Comparison of ENCODE assay signal across 1 cellular context in the genomic region with DNA sequence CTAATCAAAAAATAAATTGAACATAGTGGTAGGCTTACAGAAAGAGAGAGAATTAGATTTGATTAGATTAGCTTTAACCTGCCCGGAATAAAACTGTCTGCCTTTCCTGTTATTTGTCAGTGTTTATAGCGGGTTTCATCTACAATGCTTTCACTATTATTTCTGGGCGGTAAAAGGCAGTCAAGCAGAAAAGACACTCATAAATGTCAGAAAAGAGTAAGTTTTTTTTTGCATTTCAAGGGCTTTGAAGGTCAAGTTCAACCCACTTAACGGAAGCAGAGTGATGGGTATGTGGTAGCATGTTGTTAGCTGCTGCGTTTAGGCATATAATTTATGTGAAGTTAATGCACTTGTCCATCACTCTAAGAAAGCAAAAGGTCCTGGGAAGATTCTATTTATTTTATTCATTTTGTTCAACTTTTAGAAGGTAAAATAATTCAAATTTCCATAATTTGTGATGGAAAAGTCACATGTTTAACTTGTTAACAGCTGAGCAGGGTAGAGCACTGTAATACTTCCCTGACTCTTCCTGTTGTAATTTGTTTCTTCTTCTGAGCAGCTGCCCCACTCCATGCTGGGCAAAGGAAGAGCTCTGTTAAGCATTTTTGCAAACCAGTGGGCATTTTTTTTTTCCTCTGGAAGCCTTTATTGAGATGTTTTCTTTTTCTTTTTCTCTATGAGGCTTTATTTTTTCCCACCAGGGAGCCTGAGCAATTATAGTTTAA.
TF ChIP-seq lines count a peak whose summit lies in the region.

No MANE protein-coding gene starts in this region.

TF ChIP-seq in GM12878, 131 proteins besides CTCF, POLR2A, EP300 and RAD21 (continued from another document and continues in another):
- TF ChIP-seq, protein P1, sequence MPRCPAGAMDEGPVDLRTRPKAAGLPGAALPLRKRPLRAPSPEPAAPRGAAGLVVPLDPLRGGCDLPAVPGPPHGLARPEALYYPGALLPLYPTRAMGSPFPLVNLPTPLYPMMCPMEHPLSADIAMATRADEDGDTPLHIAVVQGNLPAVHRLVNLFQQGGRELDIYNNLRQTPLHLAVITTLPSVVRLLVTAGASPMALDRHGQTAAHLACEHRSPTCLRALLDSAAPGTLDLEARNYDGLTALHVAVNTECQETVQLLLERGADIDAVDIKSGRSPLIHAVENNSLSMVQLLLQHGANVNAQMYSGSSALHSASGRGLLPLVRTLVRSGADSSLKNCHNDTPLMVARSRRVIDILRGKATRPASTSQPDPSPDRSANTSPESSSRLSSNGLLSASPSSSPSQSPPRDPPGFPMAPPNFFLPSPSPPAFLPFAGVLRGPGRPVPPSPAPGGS (IDR thresholded peaks at IDR 0.05; ENCODE audit: borderline replicate concordance, insufficient read depth, low read depth, low read length, poor library complexity, severe bottlenecking): no peak
- TF ChIP-seq RCOR1 (conservative IDR thresholded peaks at IDR 0.05; ENCODE audit: low read depth, low read length): no peak
- TF ChIP-seq CBX3 (IDR thresholded peaks at IDR 0.05; ENCODE audit: borderline replicate concordance, low read depth): no peak
- peak; percentile 70; the same call in 1 of the 2 replicates for TF ChIP-seq MTA2 (IDR thresholded peaks at IDR 0.05; ENCODE audit: low read depth)
- TF ChIP-seq, protein P2, sequence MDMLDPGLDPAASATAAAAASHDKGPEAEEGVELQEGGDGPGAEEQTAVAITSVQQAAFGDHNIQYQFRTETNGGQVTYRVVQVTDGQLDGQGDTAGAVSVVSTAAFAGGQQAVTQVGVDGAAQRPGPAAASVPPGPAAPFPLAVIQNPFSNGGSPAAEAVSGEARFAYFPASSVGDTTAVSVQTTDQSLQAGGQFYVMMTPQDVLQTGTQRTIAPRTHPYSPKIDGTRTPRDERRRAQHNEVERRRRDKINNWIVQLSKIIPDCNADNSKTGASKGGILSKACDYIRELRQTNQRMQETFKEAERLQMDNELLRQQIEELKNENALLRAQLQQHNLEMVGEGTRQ (IDR thresholded peaks at IDR 0.05; ENCODE audit: borderline replicate concordance, low read depth, low read length): no peak
- TF ChIP-seq NR2F1 (conservative IDR thresholded peaks at IDR 0.05): peak; percentile 90
- TF ChIP-seq MEF2B (IDR thresholded peaks at IDR 0.05; ENCODE audit: partially characterized antibody, poor library complexity, severe bottlenecking): no peak
- no peak for TF ChIP-seq NFYA (IDR thresholded peaks at IDR 0.05; ENCODE audit: borderline replicate concordance, low read depth, low read length)
- TF ChIP-seq MEF2A (IDR thresholded peaks at IDR 0.05; ENCODE audit: insufficient read depth, low read depth, low read length): no peak
- no peak for TF ChIP-seq ZBTB33 (IDR thresholded peaks at IDR 0.05)
- peak; percentile 40 for TF ChIP-seq RUNX3 (IDR thresholded peaks at IDR 0.05; ENCODE audit: low read length)
- TF ChIP-seq, protein P3, sequence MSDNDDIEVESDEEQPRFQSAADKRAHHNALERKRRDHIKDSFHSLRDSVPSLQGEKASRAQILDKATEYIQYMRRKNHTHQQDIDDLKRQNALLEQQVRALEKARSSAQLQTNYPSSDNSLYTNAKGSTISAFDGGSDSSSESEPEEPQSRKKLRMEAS (IDR thresholded peaks at IDR 0.05; ENCODE audit: low read depth, low read length): no peak
- 0 out of 2 replicates have a peak, but pooled peaks have one; percentile 30 for TF ChIP-seq BCL11A (IDR thresholded peaks at IDR 0.05; ENCODE audit: low read depth, low read length)
- TF ChIP-seq LARP7 (IDR thresholded peaks at IDR 0.05): no peak
- TF ChIP-seq BMI1 (IDR thresholded peaks at IDR 0.05; ENCODE audit: borderline replicate concordance): 0 out of 2 replicates have a peak, but pooled peaks have one; percentile 28
- TF ChIP-seq ZNF384 (IDR thresholded peaks at IDR 0.05; ENCODE audit: borderline replicate concordance, low read depth, low read length): peak; percentile 60; the same call in 1 of the 2 replicates
- TF ChIP-seq NFIC (IDR thresholded peaks at IDR 0.05; ENCODE audit: low read depth, low read length): no peak
- no peak for TF ChIP-seq CBX5 (IDR thresholded peaks at IDR 0.05; ENCODE audit: low read depth)
- TF ChIP-seq, protein P4, sequence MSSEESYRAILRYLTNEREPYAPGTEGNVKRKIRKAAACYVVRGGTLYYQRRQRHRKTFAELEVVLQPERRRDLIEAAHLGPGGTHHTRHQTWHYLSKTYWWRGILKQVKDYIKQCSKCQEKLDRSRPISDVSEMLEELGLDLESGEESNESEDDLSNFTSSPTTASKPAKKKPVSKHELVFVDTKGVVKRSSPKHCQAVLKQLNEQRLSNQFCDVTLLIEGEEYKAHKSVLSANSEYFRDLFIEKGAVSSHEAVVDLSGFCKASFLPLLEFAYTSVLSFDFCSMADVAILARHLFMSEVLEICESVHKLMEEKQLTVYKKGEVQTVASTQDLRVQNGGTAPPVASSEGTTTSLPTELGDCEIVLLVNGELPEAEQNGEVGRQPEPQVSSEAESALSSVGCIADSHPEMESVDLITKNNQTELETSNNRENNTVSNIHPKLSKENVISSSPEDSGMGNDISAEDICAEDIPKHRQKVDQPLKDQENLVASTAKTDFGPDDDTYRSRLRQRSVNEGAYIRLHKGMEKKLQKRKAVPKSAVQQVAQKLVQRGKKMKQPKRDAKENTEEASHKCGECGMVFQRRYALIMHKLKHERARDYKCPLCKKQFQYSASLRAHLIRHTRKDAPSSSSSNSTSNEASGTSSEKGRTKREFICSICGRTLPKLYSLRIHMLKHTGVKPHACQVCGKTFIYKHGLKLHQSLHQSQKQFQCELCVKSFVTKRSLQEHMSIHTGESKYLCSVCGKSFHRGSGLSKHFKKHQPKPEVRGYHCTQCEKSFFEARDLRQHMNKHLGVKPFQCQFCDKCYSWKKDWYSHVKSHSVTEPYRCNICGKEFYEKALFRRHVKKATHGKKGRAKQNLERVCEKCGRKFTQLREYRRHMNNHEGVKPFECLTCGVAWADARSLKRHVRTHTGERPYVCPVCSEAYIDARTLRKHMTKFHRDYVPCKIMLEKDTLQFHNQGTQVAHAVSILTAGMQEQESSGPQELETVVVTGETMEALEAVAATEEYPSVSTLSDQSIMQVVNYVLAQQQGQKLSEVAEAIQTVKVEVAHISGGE (CRISPR knock-in tag; IDR thresholded peaks at IDR 0.05): no peak
- no peak for TF ChIP-seq SIX5 (IDR thresholded peaks at IDR 0.05; ENCODE audit: low read depth, low read length, severe bottlenecking)
- no peak for TF ChIP-seq YBX1 (IDR thresholded peaks at IDR 0.05)
- no peak for TF ChIP-seq CUX1 (IDR thresholded peaks at IDR 0.05; ENCODE audit: insufficient replicate concordance, low read depth, low read length)
- TF ChIP-seq CHD1 (IDR thresholded peaks at IDR 0.05; ENCODE audit: low read depth, low read length): no peak
- no peak for TF ChIP-seq EZH2 (IDR thresholded peaks at IDR 0.05; ENCODE audit: borderline replicate concordance, control insufficient read depth, low read depth, low read length)
- TF ChIP-seq HDAC6 (IDR thresholded peaks at IDR 0.05; ENCODE audit: unreplicated experiment): no peak
- no peak for TF ChIP-seq TARDBP (IDR thresholded peaks at IDR 0.05; ENCODE audit: borderline replicate concordance)
- TF ChIP-seq KLF5 (IDR thresholded peaks at IDR 0.05; ENCODE audit: partially characterized antibody): no peak
- peak in 1 of 2 experiments; percentile 28; a peak in 1 of 4 replicates for TF ChIP-seq ETV6 (conservative IDR thresholded peaks at IDR 0.05 in 1 of 2, IDR thresholded peaks at IDR 0.05 in 1 of 2; ENCODE audit: borderline replicate concordance in 1 of 2, low read depth in 1 of 2)
- no peak for TF ChIP-seq SMAD1 (IDR thresholded peaks at IDR 0.05; ENCODE audit: low read depth, partially characterized antibody)
- TF ChIP-seq ZBTB40 (IDR thresholded peaks at IDR 0.05; ENCODE audit: borderline replicate concordance): no peak
- TF ChIP-seq, protein P5, sequence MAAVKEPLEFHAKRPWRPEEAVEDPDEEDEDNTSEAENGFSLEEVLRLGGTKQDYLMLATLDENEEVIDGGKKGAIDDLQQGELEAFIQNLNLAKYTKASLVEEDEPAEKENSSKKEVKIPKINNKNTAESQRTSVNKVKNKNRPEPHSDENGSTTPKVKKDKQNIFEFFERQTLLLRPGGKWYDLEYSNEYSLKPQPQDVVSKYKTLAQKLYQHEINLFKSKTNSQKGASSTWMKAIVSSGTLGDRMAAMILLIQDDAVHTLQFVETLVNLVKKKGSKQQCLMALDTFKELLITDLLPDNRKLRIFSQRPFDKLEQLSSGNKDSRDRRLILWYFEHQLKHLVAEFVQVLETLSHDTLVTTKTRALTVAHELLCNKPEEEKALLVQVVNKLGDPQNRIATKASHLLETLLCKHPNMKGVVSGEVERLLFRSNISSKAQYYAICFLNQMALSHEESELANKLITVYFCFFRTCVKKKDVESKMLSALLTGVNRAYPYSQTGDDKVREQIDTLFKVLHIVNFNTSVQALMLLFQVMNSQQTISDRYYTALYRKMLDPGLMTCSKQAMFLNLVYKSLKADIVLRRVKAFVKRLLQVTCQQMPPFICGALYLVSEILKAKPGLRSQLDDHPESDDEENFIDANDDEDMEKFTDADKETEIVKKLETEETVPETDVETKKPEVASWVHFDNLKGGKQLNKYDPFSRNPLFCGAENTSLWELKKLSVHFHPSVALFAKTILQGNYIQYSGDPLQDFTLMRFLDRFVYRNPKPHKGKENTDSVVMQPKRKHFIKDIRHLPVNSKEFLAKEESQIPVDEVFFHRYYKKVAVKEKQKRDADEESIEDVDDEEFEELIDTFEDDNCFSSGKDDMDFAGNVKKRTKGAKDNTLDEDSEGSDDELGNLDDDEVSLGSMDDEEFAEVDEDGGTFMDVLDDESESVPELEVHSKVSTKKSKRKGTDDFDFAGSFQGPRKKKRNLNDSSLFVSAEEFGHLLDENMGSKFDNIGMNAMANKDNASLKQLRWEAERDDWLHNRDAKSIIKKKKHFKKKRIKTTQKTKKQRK (IDR thresholded peaks at IDR 0.05; ENCODE audit: low read depth, low read length): no peak
- no peak for TF ChIP-seq ZNF217 (IDR thresholded peaks at IDR 0.05)
